Comparison of ENCODE assay signal across 3 cellular contexts in genomic region chr9:112017878-112018277, GRCh38.
"Had no signal": no experiment of that assay in that cellular context is flagged by ENCODE, and none has a peak within 500 bp of the region (broad histone marks: within the 10 kb centered on the region; RNA-seq: fewer than 3 reads in every experiment).

No MANE protein-coding gene starts in this region.

- H3K4me3 ChIP-seq: GM12878 had no signal

- DNase-seq: GDM1, GF-D8 had no signal

- ATAC-seq: GM12878 had no signal
